In genomic region chr1:32971576-32971975, GRCh38 we compare ENCODE assay signal across 21 cellular contexts. TPM values are rescaled to one million over a fixed set of nuclear protein-coding genes. Genes with fewer than 3 reads are reported as not detected.
DNase-seq lines count a peak whose midpoint lies in the region; ATAC-seq and TF ChIP-seq lines count a peak whose summit lies in the region.
"Had no signal": no experiment of that assay in that cellular context is flagged by ENCODE, and none has a peak within 500 bp of the region (broad histone marks: within the 10 kb centered on the region; RNA-seq: fewer than 3 reads in every experiment).

No MANE protein-coding gene starts in this region.

- H3K9me3 ChIP-seq in neural progenitor cell (ENCODE audit: low read depth) = no peaks in the 10 kb centered on the region
- H3K9me3 ChIP-seq: Peyer's patch had no signal

- H3K4me1 ChIP-seq in neural progenitor cell = no peaks in the 10 kb centered on the region

- ATAC-seq in WTC11 (no peak), GM19351 (IDR thresholded peaks at IDR 0.05; ENCODE audit: unreplicated experiment) (no peak)
- ATAC-seq: HCT116 had no signal

- intact Hi-C loops in dendritic cell treated with granulocyte-macrophage colony-stimulating factor and Interleukin-4, amounts not matched to agents 40 ng/mL and 50 ng/mL, for 4 days (cut with micrococcal nuclease) = no loop called here

- peaks cover 66% of the 10 kb centered on the region for H3K27me3 ChIP-seq in neural progenitor cell
- H3K27me3 ChIP-seq: Peyer's patch had no signal

- DNase-seq in T-helper 1 cell = no peak
- no peak for DNase-seq in WTC11 (ENCODE audit: low spot score)
- DNase-seq in neural progenitor cell (ENCODE audit: low spot score) = no peak
- DNase-seq in NCI-H1694 treated with DMSO at 0.1 percent for 48 hours (lab: John Stamatoyannopoulos, UW) = no peak
- DNase-seq in AG08395 (ENCODE audit: low spot score) = no peak
- DNase-seq: AML-193; Calu3; CD8-positive, alpha-beta memory T cell; GOT3; KG1; NCI-H1105; NCI-H2081 treated with DMSO at 0.1 percent for 48 hours; NCI-H446; NCI-H526; Peyer's patch had no signal

- H3K9me3 Mint-ChIP-seq in T-helper 1 cell treated with Interleukin-12 subunit alpha and Interleukin-12 subunit beta and Interleukin-4 antibody, amounts not matched to agents 30 μg/mL and 1 μg/mL, for 36 hours = no peaks in the 10 kb centered on the region
- H3K9me3 Mint-ChIP-seq in WTC11 (0 out of 2 replicates have a peak, but pooled peaks cover 3% of the 10 kb centered on the region), neural progenitor cell (peaks cover 10% of the 10 kb centered on the region)
- H3K9me3 Mint-ChIP-seq in dendritic cell treated with granulocyte-macrophage colony-stimulating factor and Interleukin-4, amounts not matched to agents 40 ng/mL and 50 ng/mL, for 4 days = no peaks in the 10 kb centered on the region
- H3K9me3 Mint-ChIP-seq: CD8-positive, alpha-beta memory T cell had no signal

- H3K79me2 ChIP-seq in neural progenitor cell (ENCODE audit: low read depth) = no peaks in the 10 kb centered on the region

- no peaks in the 10 kb centered on the region for H4K20me1 ChIP-seq in neural progenitor cell (ENCODE audit: low read depth)

- H2AFZ ChIP-seq in neural progenitor cell (replicated peaks) = no peak overlapping the region

- CTCF ChIA-PET in WTC11 (lab: Charles Lee) = no interaction called here

- TF ChIP-seq CTCF in WTC11 (IDR thresholded peaks at IDR 0.05) = no peak
- no peak for TF ChIP-seq CTCF in neural progenitor cell (IDR thresholded peaks at IDR 0.05)

- no peak overlapping the region for H3K9ac ChIP-seq in neural progenitor cell

- no peak overlapping the region for H3K4me3 ChIP-seq in neural progenitor cell
- H3K4me3 ChIP-seq: Peyer's patch had no signal

- H3K27me3 Mint-ChIP-seq in T-helper 1 cell treated with Interleukin-12 subunit alpha and Interleukin-12 subunit beta and Interleukin-4 antibody, amounts not matched to agents 30 μg/mL and 1 μg/mL, for 36 hours (ENCODE audit: low read depth) = peaks cover 21% of the 10 kb centered on the region
- H3K27me3 Mint-ChIP-seq in WTC11 (ENCODE audit: low read depth) (peaks cover 62% of the 10 kb centered on the region), neural progenitor cell (ENCODE audit: insufficient read depth, low read depth) (peaks cover 19% of the 10 kb centered on the region)
- peaks cover 13% of the 10 kb centered on the region for H3K27me3 Mint-ChIP-seq in dendritic cell treated with granulocyte-macrophage colony-stimulating factor and Interleukin-4, amounts not matched to agents 40 ng/mL and 50 ng/mL, for 4 days

- H3K4me1 Mint-ChIP-seq in T-helper 1 cell treated with Interleukin-12 subunit alpha and Interleukin-12 subunit beta and Interleukin-4 antibody, amounts not matched to agents 30 μg/mL and 1 μg/mL, for 36 hours (ENCODE audit: low read depth) = peaks cover 38% of the 10 kb centered on the region
- H3K4me1 Mint-ChIP-seq in WTC11 = peaks cover 5% of the 10 kb centered on the region
- peaks cover 65% of the 10 kb centered on the region for H3K4me1 Mint-ChIP-seq in dendritic cell treated with granulocyte-macrophage colony-stimulating factor and Interleukin-4, amounts not matched to agents 40 ng/mL and 50 ng/mL, for 4 days (ENCODE audit: low read depth)
- H3K4me1 Mint-ChIP-seq in neural progenitor cell = peaks cover 7% of the 10 kb centered on the region

- no peaks in the 10 kb centered on the region for H3F3A ChIP-seq in neural progenitor cell (ENCODE audit: low read depth)

- POLR2A ChIA-PET in WTC11 (lab: Charles Lee) = no interaction called here

- H3K27ac ChIP-seq in neural progenitor cell = no peak overlapping the region
- H3K27ac ChIP-seq: 22Rv1, C4-2B, Peyer's patch had no signal

- H3K27ac Mint-ChIP-seq in T-helper 1 cell treated with Interleukin-12 subunit alpha and Interleukin-12 subunit beta and Interleukin-4 antibody, amounts not matched to agents 30 μg/mL and 1 μg/mL, for 36 hours = peak overlapping the region; percentile 10
- H3K27ac Mint-ChIP-seq in WTC11 = no peak overlapping the region
- H3K27ac Mint-ChIP-seq in dendritic cell treated with granulocyte-macrophage colony-stimulating factor and Interleukin-4, amounts not matched to agents 40 ng/mL and 50 ng/mL, for 4 days = peak overlapping the region; percentile 48
- no peak overlapping the region for H3K27ac Mint-ChIP-seq in neural progenitor cell

- peaks cover 20% of the 10 kb centered on the region for H3K36me3 Mint-ChIP-seq in T-helper 1 cell treated with Interleukin-12 subunit alpha and Interleukin-12 subunit beta and Interleukin-4 antibody, amounts not matched to agents 30 μg/mL and 1 μg/mL, for 36 hours (ENCODE audit: low read depth)
- peaks cover 10% of the 10 kb centered on the region for H3K36me3 Mint-ChIP-seq in WTC11
- peaks cover 6% of the 10 kb centered on the region for H3K36me3 Mint-ChIP-seq in dendritic cell treated with granulocyte-macrophage colony-stimulating factor and Interleukin-4, amounts not matched to agents 40 ng/mL and 50 ng/mL, for 4 days (ENCODE audit: low read depth)
- no peaks in the 10 kb centered on the region for H3K36me3 Mint-ChIP-seq in neural progenitor cell

- H3K4me3 Mint-ChIP-seq in T-helper 1 cell treated with Interleukin-12 subunit alpha and Interleukin-12 subunit beta and Interleukin-4 antibody, amounts not matched to agents 30 μg/mL and 1 μg/mL, for 36 hours = no peak overlapping the region
- H3K4me3 Mint-ChIP-seq in WTC11 (peak overlapping the region; percentile 69; the same call in 1 of the 2 replicates), neural progenitor cell (peak overlapping the region; percentile 77)
- H3K4me3 Mint-ChIP-seq in dendritic cell treated with granulocyte-macrophage colony-stimulating factor and Interleukin-4, amounts not matched to agents 40 ng/mL and 50 ng/mL, for 4 days = no peak overlapping the region

- no peak overlapping the region for H3K4me2 ChIP-seq in neural progenitor cell

- no peaks in the 10 kb centered on the region for H3K36me3 ChIP-seq in neural progenitor cell
- H3K36me3 ChIP-seq: Peyer's patch had no signal

TF ChIP-seq in WTC11, 78 proteins besides CTCF, POLR2A, EP300 and RAD21 (continues in another document):
- TF ChIP-seq GABPB1 (CRISPR knock-in tag; IDR thresholded peaks at IDR 0.05) = no peak
- TF ChIP-seq OVOL2 (CRISPR knock-in tag; IDR thresholded peaks at IDR 0.05; ENCODE audit: borderline replicate concordance) = no peak
- no peak for TF ChIP-seq SP1 (CRISPR knock-in tag; conservative IDR thresholded peaks at IDR 0.05)
- no peak for TF ChIP-seq ATF6 (CRISPR knock-in tag; IDR thresholded peaks at IDR 0.05)
- no peak for TF ChIP-seq FOXP1 (CRISPR knock-in tag; IDR thresholded peaks at IDR 0.05; ENCODE audit: borderline replicate concordance)
- no peak for TF ChIP-seq FOXK1 (CRISPR knock-in tag; IDR thresholded peaks at IDR 0.05)
- TF ChIP-seq PRRX2 (CRISPR knock-in tag; IDR thresholded peaks at IDR 0.05) = no peak
- no peak for TF ChIP-seq STAT6 (CRISPR knock-in tag; conservative IDR thresholded peaks at IDR 0.05; ENCODE audit: low read depth)
- no peak for TF ChIP-seq KAT7 (CRISPR knock-in tag; IDR thresholded peaks at IDR 0.05; ENCODE audit: borderline replicate concordance)
- no peak for TF ChIP-seq ZMAT4 (CRISPR knock-in tag; IDR thresholded peaks at IDR 0.05)
- no peak for TF ChIP-seq ELF4 (CRISPR knock-in tag; IDR thresholded peaks at IDR 0.05; ENCODE audit: low read depth)

RNA-seq across cellular contexts. Expression of gene RNF19B, which starts 7.0 kb away (rescaled TPM):
- 14.8 to 21.9 TPM (median 15.4 TPM) in 3 replicates for total RNA-seq in WTC11 (2021)
- 11.5 and 14.2 TPM in 2 replicates for total RNA-seq in neural progenitor cell (ENCODE audit: low replicate concordance)

Comparison
In these comparisons a context has a peak if more than half of its experiments do, and no peak if none do; other contexts are left out.
1. H3K27ac Mint-ChIP-seq: peak in T-helper 1 cell treated with Interleukin-12 subunit alpha and Interleukin-12 subunit beta and Interleukin-4 antibody, amounts not matched to agents 30 μg/mL and 1 μg/mL, for 36 hours (single experiment) and dendritic cell treated with granulocyte-macrophage colony-stimulating factor and Interleukin-4, amounts not matched to agents 40 ng/mL and 50 ng/mL, for 4 days (single experiment); none in WTC11 (single experiment) and neural progenitor cell (single experiment).
2. H3K4me3 Mint-ChIP-seq: peak in WTC11 (single experiment) and neural progenitor cell (single experiment); none in T-helper 1 cell treated with Interleukin-12 subunit alpha and Interleukin-12 subunit beta and Interleukin-4 antibody, amounts not matched to agents 30 μg/mL and 1 μg/mL, for 36 hours (single experiment) and dendritic cell treated with granulocyte-macrophage colony-stimulating factor and Interleukin-4, amounts not matched to agents 40 ng/mL and 50 ng/mL, for 4 days (single experiment).